21 cellular contexts compared by ENCODE assay signal in genomic region chr2:186480991-186481390, GRCh38.
"Had no signal": no experiment of that assay in that cellular context is flagged by ENCODE, and none has a peak within 500 bp of the region (broad histone marks: within the 10 kb centered on the region; RNA-seq: fewer than 3 reads in every experiment).

No MANE protein-coding gene starts in this region.

- ATAC-seq: Panc1, PC-3, Right ventricle myocardium inferior, SK-N-SH treated with all-trans-retinoic acid at 6 μM for 48 hours had no signal

- DNase-seq: KBM-7, MG63, NCI-H1092, NCI-H1105 treated with DMSO at 0.1 percent for 48 hours, NCI-H1436, NCI-H187, NCI-H2029, NCI-H2081 treated with DMSO at 0.1 percent for 48 hours, NCI-H2171, NCI-H226, NCI-H446, NCI-H510A, NCI-H524 treated with DMSO at 0.1 percent for 48 hours, NCI-H69, NCI-H774, PC-3, SHP77 treated with DMSO at 0.1 percent for 48 hours, SJCRH30 had no signal

- H3K27ac ChIP-seq: SJCRH30 had no signal
